8 cellular contexts compared by ENCODE assay signal in the genomic region with DNA sequence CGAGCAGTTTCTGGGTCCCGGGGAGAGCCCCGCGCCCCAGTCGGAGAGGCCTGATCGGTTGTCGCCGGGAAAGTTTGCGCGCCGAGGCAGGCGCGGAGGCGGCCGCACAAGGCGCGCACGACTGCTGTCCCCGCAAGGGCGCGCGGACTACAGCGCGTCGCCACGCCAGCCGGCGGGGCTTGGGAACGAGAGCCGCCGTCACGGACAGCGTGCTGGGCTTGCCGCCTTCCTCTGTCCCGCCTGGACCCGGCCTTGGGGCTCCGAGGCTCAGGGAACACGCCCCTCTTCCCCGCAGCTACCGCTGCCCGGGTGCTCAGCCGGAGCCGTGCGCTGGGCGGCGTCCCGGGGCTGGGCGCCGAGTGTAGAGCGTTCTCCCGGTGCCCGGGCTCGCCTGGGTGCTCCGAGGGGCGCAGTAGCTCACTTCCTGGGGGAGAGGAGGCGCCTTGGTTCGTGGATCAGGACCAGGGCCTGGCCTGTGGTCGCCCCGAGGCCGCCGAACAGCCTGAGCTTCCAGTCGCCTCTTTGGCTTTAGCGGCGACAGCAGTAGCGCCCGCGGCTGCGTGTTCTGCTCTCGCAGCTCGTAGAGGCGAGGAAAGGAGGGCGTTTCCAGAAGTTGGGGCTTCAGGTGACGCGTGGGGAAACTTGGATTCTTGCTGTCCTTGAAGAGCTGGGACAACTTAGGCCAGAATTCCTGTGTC. TPM values are rescaled to one million over a fixed set of nuclear protein-coding genes. Genes with fewer than 3 reads are reported as not detected.
DNase-seq lines count a peak whose midpoint lies in the region; ATAC-seq and TF ChIP-seq lines count a peak whose summit lies in the region.

No MANE protein-coding gene starts in this region.

- no peak overlapping the region for H3K27ac ChIP-seq in PC-9
- H3K27ac ChIP-seq in heart left ventricle, result peak overlapping the region; percentile 25 to 92 (median 83)
- peak overlapping the region; percentile 58 for H3K27ac ChIP-seq in osteoblast (ENCODE audit: low read depth, low read length)

- CTCF ChIA-PET in PC-9 (lab: Charles Lee), result no interaction called here

- peak overlapping the region; percentile 98 for H2AFZ ChIP-seq in PC-9
- peak overlapping the region; percentile 93 for H2AFZ ChIP-seq in osteoblast (ENCODE audit: low read length)

- POLR2A ChIA-PET in PC-9 (lab: Charles Lee; ENCODE audit: unreplicated experiment), result interaction anchor here (0.7 kb wide), 1 partner anchor 367 kb away, joined by 4 read pairs; no protein-coding TSS in a partner anchor

- H3K4me3 ChIP-seq in PC-9 (peak overlapping the region; percentile 93), heart left ventricle (peak overlapping the region; percentile 72 to 97 (median 92)), osteoblast (ENCODE audit: insufficient read depth, low read length) (peak overlapping the region; percentile 98)

- H3K79me2 ChIP-seq in PC-9 (ENCODE audit: low read depth) (peaks cover 8% of the 10 kb centered on the region; the same call in 1 of the 2 replicates), osteoblast (ENCODE audit: insufficient read depth, low read length) (peaks cover 45% of the 10 kb centered on the region)

- H3K36me3 Mint-ChIP-seq in activated naive CD8-positive, alpha-beta T cell treated with anti-CD3 and anti-CD28 coated beads, Interleukin-2, amount 50 U/mL, for 24 hours (ENCODE audit: low read depth), result no peaks in the 10 kb centered on the region

- peak overlapping the region; percentile 90 for H3K4me3 Mint-ChIP-seq in activated naive CD8-positive, alpha-beta T cell treated with anti-CD3 and anti-CD28 coated beads, Interleukin-2, amount 50 U/mL, for 24 hours

- H3K27me3 Mint-ChIP-seq in activated naive CD8-positive, alpha-beta T cell treated with anti-CD3 and anti-CD28 coated beads, Interleukin-2, amount 50 U/mL, for 24 hours, result peaks cover 27% of the 10 kb centered on the region

- no peak; the same call in 1 of the 2 replicates for TF ChIP-seq CTCF in PC-9 (conservative IDR thresholded peaks at IDR 0.05)
- peak; percentile 17 to 68 (median 48) for TF ChIP-seq CTCF in heart left ventricle (IDR thresholded peaks at IDR 0.05)
- TF ChIP-seq CTCF in osteoblast (IDR thresholded peaks at IDR 0.05; ENCODE audit: extremely low read depth, low read depth, low read length), result no peak

- no peaks in the 10 kb centered on the region for H3K9me2 ChIP-seq in PC-9 (ENCODE audit: insufficient read depth)

- H3K4me1 Mint-ChIP-seq in activated naive CD8-positive, alpha-beta T cell treated with anti-CD3 and anti-CD28 coated beads, Interleukin-2, amount 50 U/mL, for 24 hours, result peaks cover 19% of the 10 kb centered on the region

- no TSS peak for BruUV-seq in PC-9 (replicated peaks; lab: Mats Ljungman, UMichigan)

- TF ChIP-seq POLR2A in heart left ventricle (IDR thresholded peaks at IDR 0.05), result no peak

- H3K27ac Mint-ChIP-seq in activated naive CD8-positive, alpha-beta T cell treated with anti-CD3 and anti-CD28 coated beads, Interleukin-2, amount 50 U/mL, for 24 hours, result no peak overlapping the region

- ATAC-seq in activated naive CD8-positive, alpha-beta T cell treated with anti-CD3 and anti-CD28 coated beads, Interleukin-2, amount 50 U/mL, for 24 hours, result peak; percentile 59
- ATAC-seq in heart left ventricle (peak; percentile 70 to 89 (median 86)), GM19328 (IDR thresholded peaks at IDR 0.05; ENCODE audit: unreplicated experiment) (no peak)

- H3F3A ChIP-seq in PC-9 (ENCODE audit: insufficient read depth, low read depth), result no peaks in the 10 kb centered on the region

- H3K27me3 ChIP-seq in PC-9 (ENCODE audit: insufficient read depth, low read depth) (no peaks in the 10 kb centered on the region), heart left ventricle (peaks cover 0 to 23% (median 0%) of the 10 kb centered on the region in 9 donors), osteoblast (ENCODE audit: insufficient read depth, low read length) (no peaks in the 10 kb centered on the region)

- H4K20me1 ChIP-seq in PC-9 (ENCODE audit: insufficient read depth) (no peaks in the 10 kb centered on the region), osteoblast (ENCODE audit: insufficient read depth, low read length) (no peaks in the 10 kb centered on the region)

- intact Hi-C loops in PC-9 (cut with micrococcal nuclease; ENCODE audit: unreplicated experiment) (loop anchor here (1.0 to 5.0 kb wide), 5 partner anchors 81 to 366 kb away; no protein-coding TSS in a partner anchor), heart left ventricle (cut with DNase I) (loop anchor here (2.0 to 10.0 kb wide), 19 partner anchors 61 to 351 kb away; no protein-coding TSS in a partner anchor)

- no peaks in the 10 kb centered on the region for H3K9me3 Mint-ChIP-seq in activated naive CD8-positive, alpha-beta T cell treated with anti-CD3 and anti-CD28 coated beads, Interleukin-2, amount 50 U/mL, for 24 hours

- DNase-seq in NCI-H2227 (lab: John Stamatoyannopoulos, UW; ENCODE audit: unreplicated experiment) (peak; percentile 45), NCI-H2227 treated with DMSO at 0.1 percent for 48 hours (lab: John Stamatoyannopoulos, UW) (no peak), PC-9 (peak in 1 of 2 experiments; percentile 50), heart left ventricle (peak; percentile 43 to 78 (median 71)), osteoblast (ENCODE audit: insufficient read length, low spot score, missing footprints) (peak; percentile 95)
- DNase-seq in activated naive CD8-positive, alpha-beta T cell treated with anti-CD3 and anti-CD28 coated beads, Interleukin-2, amount 50 U/mL, for 24 hours, result peak; percentile 41
- no peak for DNase-seq in effector CD4-positive, alpha-beta T cell

- H3K4me2 ChIP-seq in PC-9 (peak overlapping the region; percentile 94), osteoblast (ENCODE audit: insufficient read depth, low read length) (peak overlapping the region; percentile 96)

- 0 to 1% (median 0%) methylated on average over 20 to 74 of the region's 74 CpGs for WGBS in heart left ventricle, 4 donors

- H3K4me1 ChIP-seq in PC-9 (replicated peaks; ENCODE audit: insufficient read depth), result no peaks in the 10 kb centered on the region
- H3K4me1 ChIP-seq in heart left ventricle, result peaks cover 0 to 25% (median 13%) of the 10 kb centered on the region in 12 donors
- peaks cover 22% of the 10 kb centered on the region for H3K4me1 ChIP-seq in osteoblast (ENCODE audit: insufficient read depth, low read length)

- H3K9me3 ChIP-seq in PC-9 (ENCODE audit: insufficient read depth, low read depth) (no peaks in the 10 kb centered on the region), heart left ventricle (no peaks in the 10 kb centered on the region), osteoblast (ENCODE audit: low read depth, low read length) (no peaks in the 10 kb centered on the region)

- no peaks in the 10 kb centered on the region for H3K36me3 ChIP-seq in PC-9 (ENCODE audit: low read depth)
- no peaks in the 10 kb centered on the region for H3K36me3 ChIP-seq in heart left ventricle
- H3K36me3 ChIP-seq in osteoblast (ENCODE audit: insufficient read depth, low read length), result no peaks in the 10 kb centered on the region

RNA-seq across cellular contexts. Expression of a gene that starts 1.4 kb away (rescaled TPM):
- total RNA-seq in PC-9 (2021), result 8.7 and 16.0 TPM in 2 replicates
- total RNA-seq in heart left ventricle, result 10 to 100 TPM; 24.5 to 60.9 (median 52.3) TPM
- 10 to 100 TPM in 1 of 2 donors, 1 to 10 TPM in 1; 8.9 to 41.5 TPM for polyA plus RNA-seq in heart left ventricle
- total RNA-seq in osteoblast, result 32.6 and 35.9 TPM in 2 replicates

Comparison
In these comparisons a context has a peak if more than half of its experiments do, and no peak if none do; other contexts are left out.
1. DNase-seq: peak in NCI-H2227 (single experiment), activated naive CD8-positive, alpha-beta T cell treated with anti-CD3 and anti-CD28 coated beads, Interleukin-2, amount 50 U/mL, for 24 hours (single experiment), heart left ventricle (5 of 5) and osteoblast (single experiment); none in NCI-H2227 treated with DMSO at 0.1 percent for 48 hours (single experiment) and effector CD4-positive, alpha-beta T cell (single experiment).
2. CTCF ChIP-seq: peak in heart left ventricle (12 of 12); none in PC-9 (single experiment) and osteoblast (single experiment).
3. Peak in every context shown above with its lines, with median percentiles within 50 percentile points of each other: H3K4me3 ChIP-seq.